In genomic region chr17:32518856-32519768, GRCh38 we compare ENCODE assay signal across 1 cellular context.
TF ChIP-seq lines count a peak whose summit lies in the region.

No MANE protein-coding gene starts in this region.

TF ChIP-seq in HEK293, 187 proteins besides CTCF, POLR2A, EP300 and RAD21 (continued from another document):
- TF ChIP-seq PRDM2 (tag by site-specific recombination; IDR thresholded peaks at IDR 0.05; ENCODE audit: borderline replicate concordance) (no peak), ZNF843 (tag by site-specific recombination; IDR thresholded peaks at IDR 0.05) (no peak), ZNF629 (tag by site-specific recombination; IDR thresholded peaks at IDR 0.05) (peak; percentile 68; the same call in 1 of the 2 replicates), ZBTB6 (tag by site-specific recombination; IDR thresholded peaks at IDR 0.05) (no peak), SP2 (tag by site-specific recombination; IDR thresholded peaks at IDR 0.05) (peak; percentile 54), ZNF19 (tag by site-specific recombination; IDR thresholded peaks at IDR 0.05; ENCODE audit: low read depth) (no peak), GLI4 (tag by site-specific recombination; IDR thresholded peaks at IDR 0.05) (no peak), RBAK (tag by site-specific recombination; IDR thresholded peaks at IDR 0.05) (no peak), SP7 (tag by site-specific recombination; IDR thresholded peaks at IDR 0.05) (peak; percentile 46), ZIC2 (tag by site-specific recombination; IDR thresholded peaks at IDR 0.05) (peak; percentile 41; the same call in 1 of the 2 replicates), KLF1 (tag by site-specific recombination; IDR thresholded peaks at IDR 0.05) (peak; percentile 39; the same call in 1 of the 2 replicates), SCRT1 (tag by site-specific recombination; IDR thresholded peaks at IDR 0.05; ENCODE audit: borderline replicate concordance) (no peak), ZBTB20 (tag by site-specific recombination; IDR thresholded peaks at IDR 0.05) (peak; percentile 77; the same call in 1 of the 2 replicates), ZNF785 (tag by site-specific recombination; IDR thresholded peaks at IDR 0.05) (no peak), ZBTB26 (tag by site-specific recombination; optimal IDR thresholded peaks at IDR 0.05) (peak; percentile 73), ZNF214 (tag by site-specific recombination; IDR thresholded peaks at IDR 0.05; ENCODE audit: borderline replicate concordance) (no peak), SALL2 (tag by site-specific recombination; IDR thresholded peaks at IDR 0.05; ENCODE audit: borderline replicate concordance) (no peak)
